Comparison of ENCODE assay signal across 9 cellular contexts in the genomic region with DNA sequence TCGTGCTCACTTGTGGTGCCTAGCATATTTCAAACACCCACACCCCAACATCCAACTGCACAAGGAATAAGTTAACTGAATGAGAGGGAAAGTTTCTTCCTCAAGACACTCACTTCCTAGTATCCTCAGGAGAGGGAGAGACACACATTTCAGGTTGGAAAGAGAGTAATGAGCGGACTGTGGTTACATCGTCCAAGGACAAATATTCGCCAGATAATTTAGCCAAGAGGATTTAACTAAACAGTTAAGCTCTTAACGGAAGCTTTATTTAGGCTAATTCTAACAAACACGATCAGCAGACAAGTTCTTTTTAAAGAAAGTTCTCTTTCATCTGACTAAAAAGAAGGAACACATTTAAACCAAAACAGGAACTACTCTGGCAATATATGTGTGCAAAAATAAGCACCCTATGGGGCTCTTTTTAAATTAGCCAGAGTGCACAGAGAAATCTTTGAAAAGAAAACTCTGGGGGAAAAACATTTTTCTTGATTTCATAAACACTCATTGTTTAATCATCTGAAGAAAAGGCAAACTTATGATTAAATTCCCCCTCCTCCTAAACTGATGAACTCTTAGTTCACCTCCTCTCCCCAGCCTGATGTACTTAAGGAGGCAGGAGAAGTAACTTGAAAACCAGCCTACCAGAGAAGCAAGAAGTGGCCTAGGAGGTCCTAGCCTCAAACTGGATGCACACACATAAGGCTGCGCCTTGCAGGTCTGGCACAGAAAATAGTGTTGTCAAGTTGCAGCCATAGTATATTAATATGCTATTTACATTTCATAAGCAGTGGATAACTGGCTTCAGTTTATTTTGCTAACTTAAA. TPM values are rescaled to one million over a fixed set of nuclear protein-coding genes. Genes with fewer than 3 reads are reported as not detected.
DNase-seq lines count a peak whose midpoint lies in the region; ATAC-seq and TF ChIP-seq lines count a peak whose summit lies in the region.
"Had no signal": no experiment of that assay in that cellular context is flagged by ENCODE, and none has a peak within 500 bp of the region (broad histone marks: within the 10 kb centered on the region; RNA-seq: fewer than 3 reads in every experiment).

No MANE protein-coding gene starts in this region.

- peaks cover 0 to 17% (median 12%) of the 10 kb centered on the region in 5 donors for H3K36me3 Mint-ChIP-seq in naive thymus-derived CD4-positive, alpha-beta T cell

- H3K4me1 Mint-ChIP-seq in naive thymus-derived CD4-positive, alpha-beta T cell: peaks cover 28 to 92% (median 78%) of the 10 kb centered on the region in 7 donors

- TF ChIP-seq CTCF in Peyer's patch (IDR thresholded peaks at IDR 0.05): no peak

- no peaks in the 10 kb centered on the region for H3K27me3 Mint-ChIP-seq in naive thymus-derived CD4-positive, alpha-beta T cell

- no peaks in the 10 kb centered on the region for H3K4me1 ChIP-seq in Peyer's patch
- H3K4me1 ChIP-seq in naive thymus-derived CD4-positive, alpha-beta T cell (ENCODE audit: control insufficient read depth in 2 of 2, insufficient read depth in 2 of 2, low read length in 2 of 2): peaks cover 0 to 46% of the 10 kb centered on the region in 2 donors

- intact Hi-C loops in naive thymus-derived CD4-positive, alpha-beta T cell (cut with micrococcal nuclease): loop anchor here in 1 of 2 donors (1.0 kb wide), 3 partner anchors 13 to 51 kb away; no protein-coding TSS in a partner anchor

- H3K27me3 ChIP-seq in Peyer's patch: no peaks in the 10 kb centered on the region
- no peaks in the 10 kb centered on the region for H3K27me3 ChIP-seq in naive thymus-derived CD4-positive, alpha-beta T cell (ENCODE audit: control insufficient read depth in 2 of 2, insufficient read depth in 2 of 2, low read length in 2 of 2)

- TF ChIP-seq POLR2A in Peyer's patch (IDR thresholded peaks at IDR 0.05): no peak

- H3K4me3 Mint-ChIP-seq in naive thymus-derived CD4-positive, alpha-beta T cell: peak overlapping the region; percentile 49 to 87 (median 76)

- peak overlapping the region; percentile 65 to 99 (median 95) for H3K27ac Mint-ChIP-seq in naive thymus-derived CD4-positive, alpha-beta T cell

- peaks cover 0 to 13% (median 0%) of the 10 kb centered on the region in 11 donors for H3K9me3 Mint-ChIP-seq in naive thymus-derived CD4-positive, alpha-beta T cell

- CTCF ChIA-PET in naive thymus-derived CD4-positive, alpha-beta T cell (lab: Charles Lee): interaction anchor here (0.6 to 1.3 kb wide), 4 partner anchors 9 to 775 kb away, joined by 3 to 4 read pairs (median 3); partner anchors contain the start of gene BTG1

- no peaks in the 10 kb centered on the region for H3K9me3 ChIP-seq in Peyer's patch
- no peaks in the 10 kb centered on the region for H3K9me3 ChIP-seq in naive thymus-derived CD4-positive, alpha-beta T cell (ENCODE audit: control insufficient read depth in 2 of 3, low read length in 3 of 3)

- POLR2A ChIA-PET in naive thymus-derived CD4-positive, alpha-beta T cell (lab: Charles Lee): interaction anchor here (1.3 to 12.2 kb wide), 7 partner anchors 11 to 249 kb away, joined by 3 to 232 read pairs (median 5); partner anchors contain the start of gene BTG1

- H3K4me3 ChIP-seq in Peyer's patch: no peak overlapping the region
- peak overlapping the region; percentile 15 for H3K4me3 ChIP-seq in naive thymus-derived CD4-positive, alpha-beta T cell (ENCODE audit: low read length)

- ATAC-seq in GM18511 (IDR thresholded peaks at IDR 0.05; ENCODE audit: unreplicated experiment) (peak; percentile 65), GM21723 (IDR thresholded peaks at IDR 0.05; ENCODE audit: unreplicated experiment) (peak; percentile 55), esophagus mucosa (no peak), HG03520 (IDR thresholded peaks at IDR 0.05; ENCODE audit: unreplicated experiment) (no peak)
- peak; percentile 84 for ATAC-seq in naive thymus-derived CD4-positive, alpha-beta T cell

- no peaks in the 10 kb centered on the region for H3K36me3 ChIP-seq in Peyer's patch
- H3K36me3 ChIP-seq in naive thymus-derived CD4-positive, alpha-beta T cell (ENCODE audit: control insufficient read depth in 2 of 3, insufficient read depth in 3 of 3, low read length in 3 of 3): no peaks in the 10 kb centered on the region

- H3K27ac ChIP-seq in Peyer's patch: peak overlapping the region; percentile 2 to 80 (median 44)
- H3K27ac ChIP-seq in naive thymus-derived CD4-positive, alpha-beta T cell (ENCODE audit: low read depth, low read length): peak overlapping the region; percentile 70

- no peak for DNase-seq in Peyer's patch
- DNase-seq in naive thymus-derived CD4-positive, alpha-beta T cell: peak in 4 of 9 donors; percentile 32 to 58 (median 48)
- DNase-seq in NCI-H146 treated with DMSO at 0.1 percent for 48 hours (lab: John Stamatoyannopoulos, UW; ENCODE audit: unreplicated experiment): no peak
- DNase-seq in NCI-H2196 treated with DMSO at 0.1 percent for 48 hours (lab: John Stamatoyannopoulos, UW; ENCODE audit: unreplicated experiment): no peak
- DNase-seq: stimulated activated CD4-positive, alpha-beta T cell treated with anti-CD3 and anti-CD28 coated beads, Interleukin-4, amount 100 ng/mL, for 1 hour had no signal

RNA-seq across cellular contexts. Expression of gene BTG1, which starts 13.3 kb away (rescaled TPM):
- 100 to 1,000 TPM in 1 of 4 donors, 10 to 100 TPM in 3; 49.2 to 111 (median 69.2) TPM for total RNA-seq in Peyer's patch
- 1,000 to 10,000 TPM in 2 of 5 experiments, 100 to 1,000 TPM in 3; 188 to 1,246 (median 571) TPM for total RNA-seq in naive thymus-derived CD4-positive, alpha-beta T cell
- 100 to 1,000 TPM; 479 to 649 TPM for polyA plus RNA-seq in naive thymus-derived CD4-positive, alpha-beta T cell
- total RNA-seq in esophagus mucosa: 119 TPM

Comparison
In these comparisons a context has a peak if more than half of its experiments do, and no peak if none do; other contexts are left out.
1. ATAC-seq: peak in GM18511 (single experiment), GM21723 (single experiment) and naive thymus-derived CD4-positive, alpha-beta T cell (single experiment); none in esophagus mucosa (single experiment) and HG03520 (single experiment).